12 cellular contexts compared by ENCODE assay signal in the genomic region with DNA sequence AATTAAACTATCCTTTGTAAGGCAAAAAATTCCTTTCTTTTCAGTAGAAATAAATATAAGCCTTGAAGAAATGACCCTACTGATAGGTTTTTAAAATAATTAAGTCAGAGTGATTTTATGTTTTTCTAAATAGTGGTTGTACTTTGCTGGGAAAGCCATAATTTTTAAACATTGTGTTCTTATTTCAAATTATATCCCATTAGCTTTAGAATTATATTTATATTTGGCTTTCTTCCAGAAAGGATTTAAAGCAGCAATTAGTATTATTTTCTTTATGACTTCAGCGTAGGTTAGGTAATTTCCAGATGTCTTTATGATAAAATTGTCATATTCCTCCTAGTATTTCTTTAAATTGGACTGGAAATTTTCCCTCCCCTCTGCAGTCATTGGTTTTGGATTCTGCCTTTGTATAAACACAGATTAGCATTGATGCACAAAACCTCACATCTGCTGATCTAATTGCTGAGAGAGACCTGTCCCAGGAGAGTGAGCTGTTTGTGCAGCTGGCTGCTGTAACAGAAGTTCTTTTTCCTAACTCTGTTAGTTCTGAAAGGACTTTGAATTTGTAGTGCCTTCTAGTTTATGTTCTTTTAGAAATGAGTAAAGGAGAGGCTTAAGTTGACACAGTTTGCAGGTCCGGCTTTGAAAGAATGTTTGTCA. TPM values are rescaled to one million over a fixed set of nuclear protein-coding genes. Genes with fewer than 3 reads are reported as not detected.
DNase-seq lines count a peak whose midpoint lies in the region; FAIRE-seq and TF ChIP-seq lines count a peak whose summit lies in the region.
"Had no signal": no experiment of that assay in that cellular context is flagged by ENCODE, and none has a peak within 500 bp of the region (broad histone marks: within the 10 kb centered on the region; RNA-seq: fewer than 3 reads in every experiment).

No MANE protein-coding gene starts in this region.

- no peaks in the 10 kb centered on the region for H3K27me3 Mint-ChIP-seq in brain
- no peaks in the 10 kb centered on the region for H3K27me3 Mint-ChIP-seq in CD14-positive monocyte (ENCODE audit: low read depth in 3 of 3)
- H3K27me3 Mint-ChIP-seq: memory B cell had no signal

- no peaks in the 10 kb centered on the region for H3K9me3 ChIP-seq in osteoblast (ENCODE audit: low read depth, low read length)
- H3K9me3 ChIP-seq: upper lobe of left lung had no signal

- DNase-seq in Daoy (ENCODE audit: low read depth) (peak; percentile 68), NCI-H2081 treated with DMSO at 0.1 percent for 48 hours (lab: John Stamatoyannopoulos, UW) (peak; percentile 96), osteoblast (ENCODE audit: insufficient read length, low spot score, missing footprints) (peak; percentile 46), CD14-positive monocyte (ENCODE audit: low spot score) (no peak), A172 (ENCODE audit: low spot score) (no peak), SIG-M5 treated with dmso at 0.1 percent for 504 hours (lab: John Stamatoyannopoulos, UW; ENCODE audit: unreplicated experiment) (no peak), GM19239 (ENCODE audit: insufficient read length, low spot score) (no peak)
- DNase-seq: stimulated activated CD4-positive, alpha-beta T cell treated with anti-CD3 and anti-CD28 coated beads, Interleukin-15, amount 100 ng/mL, for 24 hours; upper lobe of left lung had no signal

- H2AFZ ChIP-seq in osteoblast (ENCODE audit: low read length) = no peak overlapping the region

- H4K20me1 ChIP-seq in osteoblast (ENCODE audit: insufficient read depth, low read length) = no peaks in the 10 kb centered on the region

- H3K4me3 ChIP-seq in osteoblast (ENCODE audit: insufficient read depth, low read length) = no peak overlapping the region
- H3K4me3 ChIP-seq: upper lobe of left lung had no signal

- H3K4me3 Mint-ChIP-seq in brain (no peak overlapping the region), CD14-positive monocyte (no peak overlapping the region)
- H3K4me3 Mint-ChIP-seq: memory B cell had no signal

- H3K27ac ChIP-seq in osteoblast (ENCODE audit: low read depth, low read length) = peak overlapping the region; percentile 83
- H3K27ac ChIP-seq: HL-60, upper lobe of left lung had no signal

- no peak for FAIRE-seq in GM19239 (lab: Jason Lieb, UNC)

- no peak for TF ChIP-seq CTCF in brain (conservative IDR thresholded peaks at IDR 0.05)
- no peak for TF ChIP-seq CTCF in osteoblast (IDR thresholded peaks at IDR 0.05; ENCODE audit: extremely low read depth, low read depth, low read length)
- TF ChIP-seq CTCF in CD14-positive monocyte (IDR thresholded peaks at IDR 0.05) = no peak

- H3K9me3 Mint-ChIP-seq in brain = no peaks in the 10 kb centered on the region
- no peaks in the 10 kb centered on the region for H3K9me3 Mint-ChIP-seq in CD14-positive monocyte
- H3K9me3 Mint-ChIP-seq: memory B cell had no signal

- peaks cover 61% of the 10 kb centered on the region for H3K36me3 ChIP-seq in osteoblast (ENCODE audit: insufficient read depth, low read length)

- H3K27ac Mint-ChIP-seq in brain (peak overlapping the region in 3 of 5 experiments; percentile 10 to 73 (median 51)), CD14-positive monocyte (no peak overlapping the region)
- H3K27ac Mint-ChIP-seq: memory B cell had no signal

- H3K4me1 Mint-ChIP-seq in brain (peaks cover 15% of the 10 kb centered on the region), CD14-positive monocyte (no peaks in the 10 kb centered on the region)
- H3K4me1 Mint-ChIP-seq: memory B cell had no signal

- no peaks in the 10 kb centered on the region for H3K79me2 ChIP-seq in osteoblast (ENCODE audit: insufficient read depth, low read length)

- H3K4me2 ChIP-seq in osteoblast (ENCODE audit: insufficient read depth, low read length) = peak overlapping the region; percentile 45

- H3K4me1 ChIP-seq in osteoblast (ENCODE audit: insufficient read depth, low read length) = peaks cover 25% of the 10 kb centered on the region
- H3K4me1 ChIP-seq: upper lobe of left lung had no signal

- peaks cover 70% of the 10 kb centered on the region for H3K36me3 Mint-ChIP-seq in brain
- peaks cover 72 to 91% of the 10 kb centered on the region in 2 donors for H3K36me3 Mint-ChIP-seq in CD14-positive monocyte

- H3K27me3 ChIP-seq in osteoblast (ENCODE audit: insufficient read depth, low read length) = no peaks in the 10 kb centered on the region
- H3K27me3 ChIP-seq: upper lobe of left lung had no signal

- intact Hi-C loops in CD14-positive monocyte (cut with micrococcal nuclease) = no loop called here

RNA-seq across cellular contexts. Expression of a gene that starts 45.3 kb away (rescaled TPM):
- total RNA-seq in Daoy (2014; rRNA removed; shearing (Covaris generic)) = 541 and 550 TPM in 2 replicates
- polyA plus RNA-seq in brain (ENCODE audit: insufficient read depth, low read depth, low replicate concordance) (184 TPM), CD14-positive monocyte (10 to 100 TPM in 1 of 2 donors, 1 to 10 TPM in 1; 5.8 to 13.2 TPM)
- 331 and 351 TPM in 2 replicates for total RNA-seq in osteoblast
- total RNA-seq in A172 (2014; rRNA removed; shearing (Covaris generic)) = 360 and 467 TPM in 2 replicates

Comparison
In these comparisons a context has a peak if more than half of its experiments do, and no peak if none do; other contexts are left out.
1. DNase-seq: peak in Daoy (single experiment), NCI-H2081 treated with DMSO at 0.1 percent for 48 hours (single experiment) and osteoblast (single experiment); none in CD14-positive monocyte (single experiment), A172 (single experiment), SIG-M5 treated with dmso at 0.1 percent for 504 hours (single experiment) and GM19239 (single experiment).
2. H3K27ac Mint-ChIP-seq: peak in brain (3 of 5); none in CD14-positive monocyte (0 of 7).